17 cellular contexts compared by ENCODE assay signal in the genomic region with DNA sequence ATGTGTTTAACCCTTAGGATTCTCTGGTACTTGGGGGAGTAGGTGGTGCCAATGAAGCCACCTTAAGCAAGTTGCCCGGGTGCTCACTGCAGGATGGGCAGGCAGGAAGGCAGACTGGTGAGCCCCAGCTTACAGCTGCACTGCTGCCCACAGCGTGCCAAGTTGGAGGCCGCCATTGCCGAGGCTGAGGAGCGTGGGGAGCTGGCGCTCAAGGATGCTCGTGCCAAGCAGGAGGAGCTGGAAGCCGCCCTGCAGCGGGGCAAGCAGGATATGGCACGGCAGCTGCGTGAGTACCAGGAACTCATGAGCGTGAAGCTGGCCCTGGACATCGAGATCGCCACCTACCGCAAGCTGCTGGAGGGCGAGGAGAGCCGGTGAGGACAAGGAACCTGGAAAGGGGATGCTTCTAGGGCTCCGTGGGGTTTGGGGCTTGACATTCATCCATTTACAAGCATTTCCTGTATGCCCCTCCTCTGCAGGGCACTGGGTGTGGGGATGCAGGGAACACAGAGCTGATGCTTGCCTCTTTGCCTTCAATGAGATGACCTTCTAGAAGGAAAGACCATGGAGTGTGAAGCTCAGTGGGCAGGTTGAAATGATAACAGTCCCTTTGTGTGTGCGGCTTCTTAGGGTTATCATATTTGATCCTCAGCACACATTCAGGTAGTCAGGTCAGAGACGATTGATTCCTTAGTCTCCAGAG. TPM values are rescaled to one million over a fixed set of nuclear protein-coding genes. Genes with fewer than 3 reads are reported as not detected.
DNase-seq lines count a peak whose midpoint lies in the region; ATAC-seq, FAIRE-seq and TF ChIP-seq lines count a peak whose summit lies in the region.
"Had no signal": no experiment of that assay in that cellular context is flagged by ENCODE, and none has a peak within 500 bp of the region (broad histone marks: within the 10 kb centered on the region; RNA-seq: fewer than 3 reads in every experiment).

No MANE protein-coding gene starts in this region.

- CTCF ChIA-PET in activated CD4-positive, alpha-beta memory T cell treated with anti-CD3 and anti-CD28 coated beads, Interleukin-2, amount 10 ng/mL, durations not matched to agents 7 days and 5 days (lab: Charles Lee): interaction anchor here (2.2 to 3.3 kb wide), 2 partner anchors 23 to 33 kb away, joined by 11 to 32 read pairs; no protein-coding TSS in a partner anchor
- CTCF ChIA-PET in activated CD4-positive, alpha-beta memory T cell treated with anti-CD3 and anti-CD28 coated beads for 36 hours (lab: Charles Lee): interaction anchor here (0.8 to 4.5 kb wide), 3 partner anchors 24 to 34 kb away, joined by 3 to 33 read pairs (median 10); no protein-coding TSS in a partner anchor
- CTCF ChIA-PET in GM12878 (lab: Yijun Ruan, JAX): interaction anchor here (0.6 to 5.1 kb wide), 9 partner anchors 7 to 219 kb away, joined by 3 to 42 read pairs (median 7); no protein-coding TSS in a partner anchor

- intact Hi-C loops in activated CD4-positive, alpha-beta memory T cell treated with anti-CD3 and anti-CD28 coated beads for 36 hours (cut with micrococcal nuclease): no loop called here
- intact Hi-C loops in GM12878 (cut with micrococcal nuclease; ENCODE audit: unreplicated experiment): no loop called here
- intact Hi-C loops in sigmoid colon (cut with DNase I): loop anchor here (1.0 kb wide), 1 partner anchor 34 kb away; no protein-coding TSS in a partner anchor

- no peak overlapping the region for H3K4me2 ChIP-seq in GM23338
- H3K4me2 ChIP-seq in GM12878 (ENCODE audit: control insufficient read depth, insufficient read depth): peak overlapping the region; percentile 64

- POLR2A ChIA-PET in activated CD4-positive, alpha-beta memory T cell treated with anti-CD3 and anti-CD28 coated beads, Interleukin-2, amount 10 ng/mL, durations not matched to agents 7 days and 5 days (lab: Charles Lee): interaction anchor here (0.7 to 2.3 kb wide), 3 partner anchors 13 to 106 kb away, joined by 3 to 7 read pairs (median 3); no protein-coding TSS in a partner anchor
- POLR2A ChIA-PET in activated CD4-positive, alpha-beta memory T cell treated with anti-CD3 and anti-CD28 coated beads for 36 hours (lab: Charles Lee): no interaction called here
- POLR2A ChIA-PET in GM12878 (lab: Charles Lee): no interaction called here

- SMC1A ChIA-PET in GM12878 (lab: Charles Lee; ENCODE audit: uncharacterized antibody, unreplicated experiment): interaction anchor here (1.0 to 2.5 kb wide), 8 partner anchors 8 to 82 kb away, joined by 3 to 13 read pairs (median 4); no protein-coding TSS in a partner anchor

- H3K4me1 ChIP-seq in GM23338 (ENCODE audit: insufficient read depth) (no peaks in the 10 kb centered on the region), GM12878 (ENCODE audit: control insufficient read depth, insufficient read depth, low read length) (peaks cover 22% of the 10 kb centered on the region), sigmoid colon (peaks cover 0 to 69% (median 54%) of the 10 kb centered on the region in 4 donors)

- peak overlapping the region; percentile 66 for H3K4me3 Mint-ChIP-seq in activated CD4-positive, alpha-beta memory T cell treated with anti-CD3 and anti-CD28 coated beads, Interleukin-2, amount 10 ng/mL, durations not matched to agents 7 days and 5 days
- H3K4me3 Mint-ChIP-seq in activated CD4-positive, alpha-beta memory T cell treated with anti-CD3 and anti-CD28 coated beads for 36 hours: no peak overlapping the region
- H3K4me3 Mint-ChIP-seq in GM23338: no peak overlapping the region
- no peak overlapping the region for H3K4me3 Mint-ChIP-seq in stimulated activated naive B cell treated with anti-CD40 and anti-IgM and Interleukin-4, amounts not matched to agents 10 μg/mL and 1 μg/mL and 100 μg/mL, for 72 hours
- H3K4me3 Mint-ChIP-seq: mesothelial cell of epicardium had no signal

- TF ChIP-seq CTCF in GM23338 (conservative IDR thresholded peaks at IDR 0.05; ENCODE audit: low read depth in 2 of 2) (peak in 1 of 2 experiments; percentile 34; a peak in 1 of 4 replicates), GM12878 (IDR thresholded peaks at IDR 0.05 in 2 of 3, conservative IDR thresholded peaks at IDR 0.05 in 1 of 3; ENCODE audit: control insufficient read depth in 2 of 3, extremely low read depth in 1 of 3, insufficient read depth in 1 of 3, low read depth in 3 of 3, low read length in 3 of 3) (no peak), sigmoid colon (IDR thresholded peaks at IDR 0.05) (no peak)

- H3K27ac Mint-ChIP-seq in activated CD4-positive, alpha-beta memory T cell treated with anti-CD3 and anti-CD28 coated beads, Interleukin-2, amount 10 ng/mL, durations not matched to agents 7 days and 5 days: peak overlapping the region; percentile 89
- no peak overlapping the region for H3K27ac Mint-ChIP-seq in activated CD4-positive, alpha-beta memory T cell treated with anti-CD3 and anti-CD28 coated beads for 36 hours
- H3K27ac Mint-ChIP-seq in GM23338: no peak overlapping the region
- no peak overlapping the region for H3K27ac Mint-ChIP-seq in stimulated activated naive B cell treated with anti-CD40 and anti-IgM and Interleukin-4, amounts not matched to agents 10 μg/mL and 1 μg/mL and 100 μg/mL, for 72 hours

- no peaks in the 10 kb centered on the region for H4K20me1 ChIP-seq in GM23338 (replicated peaks; ENCODE audit: insufficient read depth)
- no peaks in the 10 kb centered on the region for H4K20me1 ChIP-seq in GM12878 (ENCODE audit: control insufficient read depth, insufficient read depth)

- no peak overlapping the region for H3K4me3 ChIP-seq in GM23338
- H3K4me3 ChIP-seq in GM12878: peak overlapping the region; percentile 50; the same call in 1 of the 2 replicates
- H3K4me3 ChIP-seq in sigmoid colon: no peak overlapping the region
- H3K4me3 ChIP-seq: upper lobe of right lung had no signal

- TF ChIP-seq EP300 in GM12878 (IDR thresholded peaks at IDR 0.05; ENCODE audit: borderline replicate concordance in 1 of 2, control insufficient read depth in 1 of 2, low read depth in 2 of 2, low read length in 2 of 2) (no peak), sigmoid colon (IDR thresholded peaks at IDR 0.05) (no peak)

- FAIRE-seq in GM12878 (lab: Jason Lieb, UNC): no peak

- TF ChIP-seq POLR2A in GM12878 (IDR thresholded peaks at IDR 0.05; ENCODE audit: low read depth, low read length) (no peak), sigmoid colon (IDR thresholded peaks at IDR 0.05) (no peak)

- H3K9me2 ChIP-seq in GM23338 (ENCODE audit: insufficient read depth): no peaks in the 10 kb centered on the region

- WGBS in GM12878 (ENCODE audit: insufficient coverage, insufficient replicate concordance, low lambda C conversion rate, missing lambda C conversion rate): 86% methylated on average over 20 of the region's 20 CpGs
- WGBS in sigmoid colon, 2 donors: 93% methylated on average over 20 of the region's 20 CpGs

- peaks cover 65% of the 10 kb centered on the region for H3K4me1 Mint-ChIP-seq in activated CD4-positive, alpha-beta memory T cell treated with anti-CD3 and anti-CD28 coated beads, Interleukin-2, amount 10 ng/mL, durations not matched to agents 7 days and 5 days
- peaks cover 34% of the 10 kb centered on the region for H3K4me1 Mint-ChIP-seq in activated CD4-positive, alpha-beta memory T cell treated with anti-CD3 and anti-CD28 coated beads for 36 hours (ENCODE audit: low read depth)
- H3K4me1 Mint-ChIP-seq in GM23338: peaks cover 40% of the 10 kb centered on the region
- H3K4me1 Mint-ChIP-seq in stimulated activated naive B cell treated with anti-CD40 and anti-IgM and Interleukin-4, amounts not matched to agents 10 μg/mL and 1 μg/mL and 100 μg/mL, for 72 hours: peaks cover 28% of the 10 kb centered on the region in 2 donors

- H3K36me3 ChIP-seq in GM23338 (ENCODE audit: insufficient read depth): no peaks in the 10 kb centered on the region
- no peaks in the 10 kb centered on the region for H3K36me3 ChIP-seq in GM12878 (ENCODE audit: control insufficient read depth in 2 of 2, insufficient read depth in 2 of 2, low read length in 1 of 2)
- H3K36me3 ChIP-seq in sigmoid colon: no peaks in the 10 kb centered on the region
- H3K36me3 ChIP-seq: upper lobe of right lung, WERI-Rb-1 had no signal

- no TSS peak for BruUV-seq in GM12878 (replicated peaks; lab: Mats Ljungman, UMichigan)

- H3K27me3 ChIP-seq in GM23338 (ENCODE audit: insufficient read depth) (peaks cover 13% of the 10 kb centered on the region), GM12878 (replicated peaks in 1 of 2; ENCODE audit: control insufficient read depth in 2 of 2, insufficient read depth in 2 of 2, low read length in 1 of 2) (no peaks in the 10 kb centered on the region; a peak in 1 of 4 replicates), sigmoid colon (no peaks in the 10 kb centered on the region)

- H3K27ac ChIP-seq in GM23338 (ENCODE audit: low read depth) (no peak overlapping the region), GM12878 (ENCODE audit: control insufficient read depth, insufficient read depth) (no peak overlapping the region), sigmoid colon (peak overlapping the region in 3 of 4 donors; percentile 50 to 84 (median 82))
- H3K27ac ChIP-seq: WERI-Rb-1 had no signal

- no peaks in the 10 kb centered on the region for H3K9me3 Mint-ChIP-seq in activated CD4-positive, alpha-beta memory T cell treated with anti-CD3 and anti-CD28 coated beads, Interleukin-2, amount 10 ng/mL, durations not matched to agents 7 days and 5 days
- no peaks in the 10 kb centered on the region for H3K9me3 Mint-ChIP-seq in activated CD4-positive, alpha-beta memory T cell treated with anti-CD3 and anti-CD28 coated beads for 36 hours
- H3K9me3 Mint-ChIP-seq in GM23338: no peaks in the 10 kb centered on the region
- no peaks in the 10 kb centered on the region for H3K9me3 Mint-ChIP-seq in stimulated activated naive B cell treated with anti-CD40 and anti-IgM and Interleukin-4, amounts not matched to agents 10 μg/mL and 1 μg/mL and 100 μg/mL, for 72 hours
- H3K9me3 Mint-ChIP-seq: mesothelial cell of epicardium had no signal

- H3K9me3 ChIP-seq in GM12878 (replicated peaks; ENCODE audit: control insufficient read depth, insufficient read depth, low read length) (no peaks in the 10 kb centered on the region), sigmoid colon (no peaks in the 10 kb centered on the region)
- H3K9me3 ChIP-seq: upper lobe of right lung had no signal

- DNase-seq in activated CD4-positive, alpha-beta memory T cell treated with anti-CD3 and anti-CD28 coated beads, Interleukin-2, amount 10 ng/mL, durations not matched to agents 7 days and 5 days: no peak
- DNase-seq in activated CD4-positive, alpha-beta memory T cell treated with anti-CD3 and anti-CD28 coated beads for 36 hours: no peak
- peak; percentile 13 for DNase-seq in GM23338 (ENCODE audit: low spot score)
- DNase-seq in GM12878 (ENCODE audit: low read depth, low spot score): no peak
- DNase-seq in sigmoid colon: peak; percentile 64
- no peak for DNase-seq in stimulated activated naive B cell treated with anti-CD40 and anti-IgM and Interleukin-4, amounts not matched to agents 10 μg/mL and 1 μg/mL and 100 μg/mL, for 72 hours
- no peak for DNase-seq in superior temporal gyrus (ENCODE audit: extremely low spot score)
- DNase-seq: activated T-cell treated with anti-CD3 and anti-CD28 coated beads, Interleukin-2, amount 50 U/mL, for 48 hours; effector memory CD4-positive, alpha-beta T cell; foreskin melanocyte; NCI-H187; NCI-H748 treated with DMSO at 0.1 percent for 48 hours; upper lobe of right lung; WERI-Rb-1 had no signal

- H3K79me2 ChIP-seq in GM23338 (replicated peaks; ENCODE audit: insufficient read depth) (no peaks in the 10 kb centered on the region), GM12878 (ENCODE audit: control insufficient read depth, insufficient read depth, low read length) (no peaks in the 10 kb centered on the region; the same call in 1 of the 2 replicates)

- H2AFZ ChIP-seq in GM23338: no peak overlapping the region
- no peak overlapping the region for H2AFZ ChIP-seq in GM12878 (ENCODE audit: control insufficient read depth, low read depth, low read length)

- no peaks in the 10 kb centered on the region for H3F3A ChIP-seq in GM23338 (replicated peaks; ENCODE audit: low read depth)

- no peak for TF ChIP-seq RAD21 in GM12878 (IDR thresholded peaks at IDR 0.05; ENCODE audit: insufficient read depth, low read depth, low read length)

- RAD21 ChIA-PET in GM12878 (lab: Charles Lee; ENCODE audit: unreplicated experiment): interaction anchor here (0.6 to 1.9 kb wide), 3 partner anchors 33 to 90 kb away, joined by 3 to 7 read pairs (median 3); no protein-coding TSS in a partner anchor

- no peak for ATAC-seq in GM23338
- no peak for ATAC-seq in GM12878
- ATAC-seq in esophagus mucosa: no peak
- ATAC-seq in stimulated activated naive B cell treated with anti-CD40 and anti-IgM and Interleukin-4, amounts not matched to agents 10 μg/mL and 1 μg/mL and 100 μg/mL, for 72 hours (replicated peaks): no peak

- peaks cover 5% of the 10 kb centered on the region for H3K27me3 Mint-ChIP-seq in activated CD4-positive, alpha-beta memory T cell treated with anti-CD3 and anti-CD28 coated beads, Interleukin-2, amount 10 ng/mL, durations not matched to agents 7 days and 5 days
- peaks cover 9% of the 10 kb centered on the region for H3K27me3 Mint-ChIP-seq in activated CD4-positive, alpha-beta memory T cell treated with anti-CD3 and anti-CD28 coated beads for 36 hours
- H3K27me3 Mint-ChIP-seq in GM23338 (ENCODE audit: insufficient read depth, low read depth, poor library complexity): peaks cover 31% of the 10 kb centered on the region
- H3K27me3 Mint-ChIP-seq in stimulated activated naive B cell treated with anti-CD40 and anti-IgM and Interleukin-4, amounts not matched to agents 10 μg/mL and 1 μg/mL and 100 μg/mL, for 72 hours: peaks cover 47 to 54% of the 10 kb centered on the region in 2 donors

- in situ Hi-C loops in GM12878 (cut with MboI): no loop called here

- peaks cover 11% of the 10 kb centered on the region for H3K36me3 Mint-ChIP-seq in activated CD4-positive, alpha-beta memory T cell treated with anti-CD3 and anti-CD28 coated beads, Interleukin-2, amount 10 ng/mL, durations not matched to agents 7 days and 5 days (ENCODE audit: low read depth)
- H3K36me3 Mint-ChIP-seq in activated CD4-positive, alpha-beta memory T cell treated with anti-CD3 and anti-CD28 coated beads for 36 hours: no peaks in the 10 kb centered on the region
- peaks cover 8% of the 10 kb centered on the region; the same call in 1 of the 3 replicates for H3K36me3 Mint-ChIP-seq in GM23338 (ENCODE audit: low read depth)
- H3K36me3 Mint-ChIP-seq in stimulated activated naive B cell treated with anti-CD40 and anti-IgM and Interleukin-4, amounts not matched to agents 10 μg/mL and 1 μg/mL and 100 μg/mL, for 72 hours: peaks cover 0 to 5% of the 10 kb centered on the region in 2 donors
- H3K36me3 Mint-ChIP-seq: mesothelial cell of epicardium had no signal

- H3K9ac ChIP-seq in GM12878 (ENCODE audit: control insufficient read depth, insufficient read depth, low read length): no peak overlapping the region

RNA-seq across cellular contexts. Expression of a gene that starts 12.4 kb away (rescaled TPM):
- 1 to 10 TPM; 9.1 to 9.3 TPM for total RNA-seq in activated CD4-positive, alpha-beta memory T cell treated with anti-CD3 and anti-CD28 coated beads, Interleukin-2, amount 10 ng/mL, durations not matched to agents 7 days and 5 days
- total RNA-seq in activated CD4-positive, alpha-beta memory T cell treated with anti-CD3 and anti-CD28 coated beads for 36 hours: 1 to 10 TPM; 3.5 to 3.7 TPM
- total RNA-seq in GM23338 (2014; rRNA removed; shearing (Covaris generic)): 9.4 and 11.7 TPM in 2 replicates
- polyA plus RNA-seq in GM23338 (2016; fragmentation: Nextera tagmentation; extraction: Ambion mirVana): 6.5 and 16.4 TPM in 2 replicates
- total RNA-seq in GM12878 (2013; cell fraction: nucleolus; rRNA removed): 7.8 and 11.5 TPM in 2 replicates
- 3.1 and 3.4 TPM in 2 replicates for total RNA-seq in GM12878 (2014; rRNA removed)
- 3.8 and 4.0 TPM in 2 replicates for total RNA-seq in GM12878 (2014; rRNA removed; fragmentation: Illumina TruSeq; extraction: Trizol)
- 6.6 and 7.6 TPM in 2 replicates for total RNA-seq in GM12878 (2021)
- polyA plus RNA-seq in GM12878 (2011; ENCODE audit: low read depth): 9.1 TPM
- 7.6 and 15.3 TPM in 2 replicates for polyA plus RNA-seq in GM12878 (2011; rRNA removed)
- 12.4 and 16.6 TPM in 2 replicates for polyA plus RNA-seq in GM12878 (2011; cell fraction: cytosol; rRNA removed)
- 10.1 and 10.9 TPM in 2 replicates for polyA plus RNA-seq in GM12878 (2011; cell fraction: nucleus; rRNA removed)
- polyA plus RNA-seq in GM12878 (2012): 4.5 and 7.9 TPM in 2 replicates
- 1.5 and 1.9 TPM in 2 replicates for polyA plus RNA-seq in GM12878 (2014; fragmentation: Illumina TruSeq; extraction: Trizol)
- 1 to 10 TPM in 1 of 2 experiments, under 1 TPM in 1; 0.90 to 4.6 TPM for polyA plus RNA-seq in GM12878 (2014; fragmentation: Nextera tagmentation; extraction: Ambion mirVana)
- 5.0 and 5.4 TPM in 2 replicates for polyA plus RNA-seq in GM12878 (2014; rRNA removed)
- 10 to 100 TPM; 17.8 to 18.7 TPM for polyA plus RNA-seq in GM12878 (2016; fragmentation: Nextera tagmentation; extraction: Ambion mirVana)
- 1.7 and 5.4 TPM in 2 replicates for polyA minus RNA-seq in GM12878 (2011; rRNA and poly(A)+ RNA removed)
- polyA minus RNA-seq in GM12878 (2011; cell fraction: cytosol; rRNA and poly(A)+ RNA removed): 12.0 and 17.3 TPM in 2 replicates
- 4.8 and 9.0 TPM in 2 replicates for polyA minus RNA-seq in GM12878 (2011; cell fraction: nucleus; rRNA and poly(A)+ RNA removed)
- total RNA-seq in sigmoid colon: 1 to 10 TPM in 1 of 4 donors, under 1 TPM in 1, not detected in 2; 0.27 to 3.2 TPM
- polyA plus RNA-seq in sigmoid colon: 10 to 100 TPM in 1 of 3 donors, 1 to 10 TPM in 2; 1.2 to 12.0 (median 2.4) TPM
- total RNA-seq in esophagus mucosa: 113 TPM

RNA-seq across cellular contexts. Expression of a gene that starts 29.0 kb away (rescaled TPM):
- total RNA-seq in activated CD4-positive, alpha-beta memory T cell treated with anti-CD3 and anti-CD28 coated beads, Interleukin-2, amount 10 ng/mL, durations not matched to agents 7 days and 5 days: under 1 TPM; 0.23 to 0.30 TPM
- total RNA-seq in activated CD4-positive, alpha-beta memory T cell treated with anti-CD3 and anti-CD28 coated beads for 36 hours: under 1 TPM; 0.10 to 0.12 TPM
- total RNA-seq in GM23338 (2014; rRNA removed; shearing (Covaris generic)): not detected in 2 replicates
- polyA plus RNA-seq in GM23338 (2016; fragmentation: Nextera tagmentation; extraction: Ambion mirVana) (0.16 and 0.30 TPM in 2 replicates), GM12878 (2011; rRNA removed) (0.39 and 0.54 TPM in 2 replicates), GM12878 (2014; fragmentation: Illumina TruSeq; extraction: Trizol) (not detected in 2 replicates), GM12878 (2014; fragmentation: Nextera tagmentation; extraction: Ambion mirVana) (not detected), GM12878 (2014; rRNA removed) (0.13 and 0.23 TPM in 2 replicates), GM12878 (2016; fragmentation: Nextera tagmentation; extraction: Ambion mirVana) (under 1 TPM; 0.12 to 0.13 TPM), sigmoid colon (under 1 TPM in 2 of 3 donors, not detected in 1; 0.25 to 0.60 TPM)
- 0.81 and 1.1 TPM in 2 replicates for total RNA-seq in GM12878 (2013; cell fraction: nucleolus; rRNA removed)
- total RNA-seq in GM12878 (2014; rRNA removed) (0.11 and 0.27 TPM in 2 replicates), GM12878 (2014; rRNA removed; fragmentation: Illumina TruSeq; extraction: Trizol) (0.09 TPM in 1 of 2 replicates, not detected in the other), GM12878 (2021) (0.29 and 0.33 TPM in 2 replicates), sigmoid colon (not detected), esophagus mucosa (not detected)
- not detected for polyA plus RNA-seq in GM12878 (2011; ENCODE audit: low read depth)
- 0.84 and 0.89 TPM in 2 replicates for polyA plus RNA-seq in GM12878 (2011; cell fraction: cytosol; rRNA removed)
- polyA plus RNA-seq in GM12878 (2011; cell fraction: nucleus; rRNA removed): 2.3 TPM in 2 replicates
- 0.27 and 0.62 TPM in 2 replicates for polyA plus RNA-seq in GM12878 (2012)
- polyA minus RNA-seq in GM12878 (2011; rRNA and poly(A)+ RNA removed): 0.98 TPM in 1 of 2 replicates, not detected in the other
- 0.67 TPM in 1 of 2 replicates, not detected in the other for polyA minus RNA-seq in GM12878 (2011; cell fraction: cytosol; rRNA and poly(A)+ RNA removed)
- 0.19 and 0.48 TPM in 2 replicates for polyA minus RNA-seq in GM12878 (2011; cell fraction: nucleus; rRNA and poly(A)+ RNA removed)

RNA-seq across cellular contexts. Expression of a gene that starts 45.9 kb away (rescaled TPM):
- not detected for total RNA-seq in activated CD4-positive, alpha-beta memory T cell treated with anti-CD3 and anti-CD28 coated beads, Interleukin-2, amount 10 ng/mL, durations not matched to agents 7 days and 5 days
- not detected for total RNA-seq in activated CD4-positive, alpha-beta memory T cell treated with anti-CD3 and anti-CD28 coated beads for 36 hours
- total RNA-seq in GM23338 (2014; rRNA removed; shearing (Covaris generic)): not detected in 2 replicates
- polyA plus RNA-seq in GM23338 (2016; fragmentation: Nextera tagmentation; extraction: Ambion mirVana) (not detected in 2 replicates), GM12878 (2011; rRNA removed) (0.05 and 0.06 TPM in 2 replicates), GM12878 (2014; fragmentation: Illumina TruSeq; extraction: Trizol) (not detected in 2 replicates), GM12878 (2014; fragmentation: Nextera tagmentation; extraction: Ambion mirVana) (not detected), GM12878 (2014; rRNA removed) (not detected in 2 replicates), GM12878 (2016; fragmentation: Nextera tagmentation; extraction: Ambion mirVana) (not detected), sigmoid colon (under 1 TPM in 1 of 3 donors, not detected in 2; 0.17 TPM)
- not detected in 2 replicates for total RNA-seq in GM12878 (2013; cell fraction: nucleolus; rRNA removed)
- total RNA-seq in GM12878 (2014; rRNA removed) (not detected in 2 replicates), GM12878 (2014; rRNA removed; fragmentation: Illumina TruSeq; extraction: Trizol) (not detected in 2 replicates), GM12878 (2021) (0.15 and 0.35 TPM in 2 replicates), sigmoid colon (under 1 TPM in 1 of 4 donors, not detected in 3; 0.14 TPM), esophagus mucosa (not detected)
- polyA plus RNA-seq in GM12878 (2011; ENCODE audit: low read depth): not detected
- 0.10 TPM in 2 replicates for polyA plus RNA-seq in GM12878 (2011; cell fraction: cytosol; rRNA removed)
- 0.13 and 0.19 TPM in 2 replicates for polyA plus RNA-seq in GM12878 (2011; cell fraction: nucleus; rRNA removed)
- not detected in 2 replicates for polyA plus RNA-seq in GM12878 (2012)
- not detected in 2 replicates for polyA minus RNA-seq in GM12878 (2011; rRNA and poly(A)+ RNA removed)
- not detected in 2 replicates for polyA minus RNA-seq in GM12878 (2011; cell fraction: cytosol; rRNA and poly(A)+ RNA removed)
- polyA minus RNA-seq in GM12878 (2011; cell fraction: nucleus; rRNA and poly(A)+ RNA removed): not detected in 2 replicates
- total RNA-seq: omental fat pad, upper lobe of right lung had no signal

RNA-seq across cellular contexts. Expression of a gene that starts 53.6 kb away (rescaled TPM):
- not detected for total RNA-seq in activated CD4-positive, alpha-beta memory T cell treated with anti-CD3 and anti-CD28 coated beads, Interleukin-2, amount 10 ng/mL, durations not matched to agents 7 days and 5 days
- not detected for total RNA-seq in activated CD4-positive, alpha-beta memory T cell treated with anti-CD3 and anti-CD28 coated beads for 36 hours
- not detected in 2 replicates for total RNA-seq in GM23338 (2014; rRNA removed; shearing (Covaris generic))
- polyA plus RNA-seq in GM23338 (2016; fragmentation: Nextera tagmentation; extraction: Ambion mirVana) (not detected in 2 replicates), GM12878 (2011; rRNA removed) (0.01 TPM in 1 of 2 replicates, not detected in the other), GM12878 (2014; fragmentation: Illumina TruSeq; extraction: Trizol) (not detected in 2 replicates), GM12878 (2014; fragmentation: Nextera tagmentation; extraction: Ambion mirVana) (not detected), GM12878 (2014; rRNA removed) (not detected in 2 replicates), GM12878 (2016; fragmentation: Nextera tagmentation; extraction: Ambion mirVana) (not detected), sigmoid colon (under 1 TPM in 2 of 3 donors, not detected in 1; under 0.01 to 0.34 TPM)
- not detected in 2 replicates for total RNA-seq in GM12878 (2013; cell fraction: nucleolus; rRNA removed)
- total RNA-seq in GM12878 (2014; rRNA removed) (not detected in 2 replicates), GM12878 (2014; rRNA removed; fragmentation: Illumina TruSeq; extraction: Trizol) (not detected in 2 replicates), GM12878 (2021) (0.05 TPM in 1 of 2 replicates, not detected in the other), sigmoid colon (not detected), esophagus mucosa (17.9 TPM)
- not detected for polyA plus RNA-seq in GM12878 (2011; ENCODE audit: low read depth)
- polyA plus RNA-seq in GM12878 (2011; cell fraction: cytosol; rRNA removed): 0.02 TPM in 1 of 2 replicates, not detected in the other
- polyA plus RNA-seq in GM12878 (2011; cell fraction: nucleus; rRNA removed): 0.03 TPM in 1 of 2 replicates, not detected in the other
- not detected in 2 replicates for polyA plus RNA-seq in GM12878 (2012)
- polyA minus RNA-seq in GM12878 (2011; rRNA and poly(A)+ RNA removed): not detected in 2 replicates
- 0.62 and 0.94 TPM in 2 replicates for polyA minus RNA-seq in GM12878 (2011; cell fraction: cytosol; rRNA and poly(A)+ RNA removed)
- 0.12 and 0.19 TPM in 2 replicates for polyA minus RNA-seq in GM12878 (2011; cell fraction: nucleus; rRNA and poly(A)+ RNA removed)

Comparison
In these comparisons a context has a peak if more than half of its experiments do, and no peak if none do; other contexts are left out.
1. DNase-seq: peak in GM23338 (single experiment) and sigmoid colon (single experiment); none in activated CD4-positive, alpha-beta memory T cell treated with anti-CD3 and anti-CD28 coated beads, Interleukin-2, amount 10 ng/mL, durations not matched to agents 7 days and 5 days (single experiment), activated CD4-positive, alpha-beta memory T cell treated with anti-CD3 and anti-CD28 coated beads for 36 hours (single experiment), GM12878 (single experiment), stimulated activated naive B cell treated with anti-CD40 and anti-IgM and Interleukin-4, amounts not matched to agents 10 μg/mL and 1 μg/mL and 100 μg/mL, for 72 hours (single experiment) and superior temporal gyrus (single experiment).
2. H3K27ac ChIP-seq: peak in sigmoid colon (3 of 4); none in GM23338 (single experiment) and GM12878 (single experiment).